Comparison of ENCODE assay signal across 1 cellular context in the genomic region with DNA sequence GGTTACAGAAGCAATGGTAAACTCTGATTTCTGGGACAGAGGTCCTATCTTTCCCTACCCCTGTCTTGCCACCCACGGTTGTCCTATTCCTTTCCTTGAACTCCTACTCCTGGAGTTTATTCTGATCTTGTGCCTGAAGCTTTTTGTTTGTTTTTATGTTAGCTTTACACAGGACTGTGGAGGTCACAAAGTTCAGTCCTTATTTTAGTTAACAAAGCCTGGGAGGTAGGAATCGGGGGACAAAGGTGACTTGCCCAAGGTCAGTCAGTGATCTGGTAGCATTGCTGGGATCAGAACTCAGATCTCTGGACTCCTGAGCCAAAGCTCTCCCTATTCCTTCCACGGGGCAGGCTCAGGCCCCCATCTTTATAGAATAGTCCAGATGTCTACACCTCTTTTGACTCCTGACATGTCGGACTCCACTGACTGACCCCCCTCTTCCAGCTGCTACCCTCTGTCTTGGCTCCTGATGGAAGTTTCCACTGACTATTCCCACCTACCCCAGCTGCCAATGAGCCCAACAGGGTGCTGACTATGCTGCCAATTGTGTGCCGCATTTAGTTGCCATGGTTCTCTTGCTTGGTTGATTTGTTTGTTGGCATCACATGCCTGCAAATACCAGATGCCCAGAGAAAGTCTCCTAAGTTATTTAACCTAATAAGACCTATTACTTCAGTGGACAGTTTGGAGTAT.
TF ChIP-seq lines count a peak whose summit lies in the region.

No MANE protein-coding gene starts in this region.

TF ChIP-seq in liver, 16 proteins besides CTCF, POLR2A, EP300 and RAD21 (continued from another document):
- TF ChIP-seq GABPA (IDR thresholded peaks at IDR 0.05 in 1 of 2, conservative IDR thresholded peaks at IDR 0.05 in 1 of 2) = no peak
- peak; percentile 30 to 56 for TF ChIP-seq JUND (IDR thresholded peaks at IDR 0.05)
- TF ChIP-seq NR2F2 (IDR thresholded peaks at IDR 0.05) = peak; percentile 58
- TF ChIP-seq SP1 (IDR thresholded peaks at IDR 0.05) = peak; percentile 73
- TF ChIP-seq, protein P1, sequence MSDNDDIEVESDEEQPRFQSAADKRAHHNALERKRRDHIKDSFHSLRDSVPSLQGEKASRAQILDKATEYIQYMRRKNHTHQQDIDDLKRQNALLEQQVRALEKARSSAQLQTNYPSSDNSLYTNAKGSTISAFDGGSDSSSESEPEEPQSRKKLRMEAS (IDR thresholded peaks at IDR 0.05) = peak; percentile 29
- no peak for TF ChIP-seq FOXA1 (IDR thresholded peaks at IDR 0.05)
- TF ChIP-seq FOXA2 (IDR thresholded peaks at IDR 0.05) = peak; percentile 42
- TF ChIP-seq TAF1 (conservative IDR thresholded peaks at IDR 0.05) = no peak
- TF ChIP-seq RXRA (IDR thresholded peaks at IDR 0.05) = peak; percentile 86 to 90
- peak; percentile 40 for TF ChIP-seq HNF4G (IDR thresholded peaks at IDR 0.05)
- TF ChIP-seq EGR1 (IDR thresholded peaks at IDR 0.05; ENCODE audit: low read depth in 2 of 2) = no peak
